19 cellular contexts compared by ENCODE assay signal in the genomic region with DNA sequence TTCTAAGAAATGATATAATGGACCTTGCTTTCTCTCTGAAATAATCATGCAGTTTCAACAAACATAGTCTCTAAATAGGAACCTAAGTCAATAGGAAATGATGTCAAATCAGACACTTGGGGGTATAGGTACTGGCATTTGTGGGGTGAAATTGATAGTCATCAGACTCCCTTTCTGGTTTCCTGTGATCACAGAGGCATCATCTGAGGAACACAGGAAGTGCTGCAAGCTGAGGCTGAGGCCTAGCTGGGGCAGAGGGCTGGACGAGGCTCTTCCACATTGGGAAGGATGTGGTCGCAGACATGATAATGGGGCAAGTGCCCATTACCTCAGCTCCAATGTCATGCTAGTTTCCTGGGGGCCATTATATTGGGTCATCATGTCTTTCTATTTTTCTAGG.
A peak's percentile ranks its signal among the peaks of the same experiment; 100 is the strongest.
DNase-seq lines count a peak whose midpoint lies in the region; ATAC-seq and TF ChIP-seq lines count a peak whose summit lies in the region.
"Had no signal": no experiment of that assay in that cellular context is flagged by ENCODE, and none has a peak within 500 bp of the region (broad histone marks: within the 10 kb centered on the region; RNA-seq: fewer than 3 reads in every experiment).

No MANE protein-coding gene starts in this region.

- no peak overlapping the region for H3K27ac ChIP-seq in dorsolateral prefrontal cortex
- H3K27ac ChIP-seq in aorta (ENCODE audit: low read depth in 1 of 2, low read length in 2 of 2), result no peak overlapping the region
- H3K27ac ChIP-seq: adrenal gland, SJSA1, stomach, uterus had no signal

- intact Hi-C loops in dorsolateral prefrontal cortex (cut with DNase I) (no loop called here), aorta (cut with DNase I) (no loop called here)

- POLR2A ChIA-PET in activated naive CD8-positive, alpha-beta T cell treated with anti-CD3 and anti-CD28 coated beads, Interleukin-2, amount 10 ng/mL, durations not matched to agents 7 days and 5 days (lab: Charles Lee), result no interaction called here

- ATAC-seq in activated naive CD8-positive, alpha-beta T cell treated with anti-CD3 and anti-CD28 coated beads, Interleukin-2, amount 10 ng/mL, durations not matched to agents 7 days and 5 days (ENCODE audit: low read depth), result peak; percentile 53
- ATAC-seq in GM18907 (IDR thresholded peaks at IDR 0.05; ENCODE audit: unreplicated experiment), result no peak
- ATAC-seq in aorta (ENCODE audit: low FRiP score), result no peak
- ATAC-seq: left lung had no signal

- no peaks in the 10 kb centered on the region for H3K36me3 ChIP-seq in aorta (ENCODE audit: control insufficient read depth in 1 of 2, insufficient read depth in 2 of 2, low read length in 1 of 2)
- H3K36me3 ChIP-seq: adrenal gland, left lung, SJSA1, stomach, uterus had no signal

- peaks cover 40% of the 10 kb centered on the region for H3K4me1 Mint-ChIP-seq in activated naive CD4-positive, alpha-beta T cell treated with anti-CD3 and anti-CD28 coated beads, Interleukin-2, amount 10 ng/mL, durations not matched to agents 7 days and 5 days
- peaks cover 7% of the 10 kb centered on the region for H3K4me1 Mint-ChIP-seq in activated naive CD8-positive, alpha-beta T cell treated with anti-CD3 and anti-CD28 coated beads, Interleukin-2, amount 10 ng/mL, durations not matched to agents 7 days and 5 days

- TF ChIP-seq CTCF in dorsolateral prefrontal cortex (IDR thresholded peaks at IDR 0.05 in 54 of 56, conservative IDR thresholded peaks at IDR 0.05 in 2 of 56; ENCODE audit: low read depth in 1 of 56, partially characterized antibody in 56 of 56), result no peak

- no peak overlapping the region for H3K4me3 ChIP-seq in dorsolateral prefrontal cortex
- no peak overlapping the region for H3K4me3 ChIP-seq in aorta (ENCODE audit: low read length in 2 of 2)
- H3K4me3 ChIP-seq: adrenal gland, left lung, SJSA1, stomach, uterus had no signal

- no peak overlapping the region for H3K4me3 Mint-ChIP-seq in activated naive CD4-positive, alpha-beta T cell treated with anti-CD3 and anti-CD28 coated beads, Interleukin-2, amount 10 ng/mL, durations not matched to agents 7 days and 5 days
- peak overlapping the region; percentile 63 for H3K4me3 Mint-ChIP-seq in activated naive CD8-positive, alpha-beta T cell treated with anti-CD3 and anti-CD28 coated beads, Interleukin-2, amount 10 ng/mL, durations not matched to agents 7 days and 5 days
- H3K4me3 Mint-ChIP-seq: HFFc6 had no signal

- H3K9me3 Mint-ChIP-seq in activated naive CD4-positive, alpha-beta T cell treated with anti-CD3 and anti-CD28 coated beads, Interleukin-2, amount 10 ng/mL, durations not matched to agents 7 days and 5 days, result no peaks in the 10 kb centered on the region
- no peaks in the 10 kb centered on the region for H3K9me3 Mint-ChIP-seq in activated naive CD8-positive, alpha-beta T cell treated with anti-CD3 and anti-CD28 coated beads, Interleukin-2, amount 10 ng/mL, durations not matched to agents 7 days and 5 days
- H3K9me3 Mint-ChIP-seq: HFFc6 had no signal

- H3K9me3 ChIP-seq in aorta (ENCODE audit: control insufficient read depth, low read length), result no peaks in the 10 kb centered on the region
- H3K9me3 ChIP-seq: adrenal gland, left lung, SJSA1, stomach, uterus had no signal

- H3K27me3 ChIP-seq in dorsolateral prefrontal cortex, result peaks cover 0 to 3% (median 0%) of the 10 kb centered on the region in 45 donors
- H3K27me3 ChIP-seq in aorta (ENCODE audit: control insufficient read depth in 1 of 2, insufficient read depth in 2 of 2, low read length in 1 of 2), result no peaks in the 10 kb centered on the region
- H3K27me3 ChIP-seq: adrenal gland, left lung, uterus had no signal

- H3K27me3 Mint-ChIP-seq in activated naive CD4-positive, alpha-beta T cell treated with anti-CD3 and anti-CD28 coated beads, Interleukin-2, amount 10 ng/mL, durations not matched to agents 7 days and 5 days, result no peaks in the 10 kb centered on the region
- no peaks in the 10 kb centered on the region for H3K27me3 Mint-ChIP-seq in activated naive CD8-positive, alpha-beta T cell treated with anti-CD3 and anti-CD28 coated beads, Interleukin-2, amount 10 ng/mL, durations not matched to agents 7 days and 5 days

- CTCF ChIA-PET in activated naive CD4-positive, alpha-beta T cell treated with anti-CD3 and anti-CD28 coated beads, Interleukin-2, amount 10 ng/mL, durations not matched to agents 7 days and 5 days (lab: Charles Lee), result no interaction called here

- peak overlapping the region; percentile 88 for H3K27ac Mint-ChIP-seq in activated naive CD4-positive, alpha-beta T cell treated with anti-CD3 and anti-CD28 coated beads, Interleukin-2, amount 10 ng/mL, durations not matched to agents 7 days and 5 days
- peak overlapping the region; percentile 88 for H3K27ac Mint-ChIP-seq in activated naive CD8-positive, alpha-beta T cell treated with anti-CD3 and anti-CD28 coated beads, Interleukin-2, amount 10 ng/mL, durations not matched to agents 7 days and 5 days
- H3K27ac Mint-ChIP-seq: HFFc6, progenitor cell of endocrine pancreas had no signal

- whole genome bisulfite sequencing in aorta, 2 donors, result 93% methylated on average over 2 of the region's 2 CpGs

- peak; percentile 33 for DNase-seq in activated naive CD4-positive, alpha-beta T cell treated with anti-CD3 and anti-CD28 coated beads, Interleukin-2, amount 10 ng/mL, durations not matched to agents 7 days and 5 days
- no peak for DNase-seq in activated naive CD4-positive, alpha-beta T cell treated with Interleukin-2 at 50 U/mL for 16 hours
- DNase-seq in SKM-1 (lab: John Stamatoyannopoulos, UW; ENCODE audit: unreplicated experiment) (peak; percentile 74), HCEC 1CT (no peak), dorsolateral prefrontal cortex (no peak), aorta (no peak)
- no peak for DNase-seq in activated naive CD8-positive, alpha-beta T cell treated with anti-CD3 and anti-CD28 coated beads, Interleukin-2, amount 10 ng/mL, durations not matched to agents 7 days and 5 days
- DNase-seq: adrenal gland, cerebellar nuclear complex, HFFc6, IMR-90, left lung, NCI-H1417 treated with DMSO at 0.1 percent for 48 hours, NCI-H2227 treated with DMSO at 0.1 percent for 48 hours, stomach, uterus had no signal

- H3K4me1 ChIP-seq in aorta (ENCODE audit: control insufficient read depth in 1 of 2, insufficient read depth in 2 of 2, low read length in 2 of 2), result no peaks in the 10 kb centered on the region
- H3K4me1 ChIP-seq: adrenal gland, SJSA1, uterus had no signal

- H3K36me3 Mint-ChIP-seq in activated naive CD4-positive, alpha-beta T cell treated with anti-CD3 and anti-CD28 coated beads, Interleukin-2, amount 10 ng/mL, durations not matched to agents 7 days and 5 days, result no peaks in the 10 kb centered on the region
- H3K36me3 Mint-ChIP-seq in activated naive CD8-positive, alpha-beta T cell treated with anti-CD3 and anti-CD28 coated beads, Interleukin-2, amount 10 ng/mL, durations not matched to agents 7 days and 5 days, result no peaks in the 10 kb centered on the region

Comparison
In these comparisons a context has a peak if more than half of its experiments do, and no peak if none do; other contexts are left out.
1. DNase-seq: peak in activated naive CD4-positive, alpha-beta T cell treated with anti-CD3 and anti-CD28 coated beads, Interleukin-2, amount 10 ng/mL, durations not matched to agents 7 days and 5 days (single experiment) and SKM-1 (single experiment); none in activated naive CD4-positive, alpha-beta T cell treated with Interleukin-2 at 50 U/mL for 16 hours (single experiment), activated naive CD8-positive, alpha-beta T cell treated with anti-CD3 and anti-CD28 coated beads, Interleukin-2, amount 10 ng/mL, durations not matched to agents 7 days and 5 days (single experiment), HCEC 1CT (single experiment), dorsolateral prefrontal cortex (0 of 10) and aorta (0 of 2).